In genomic region chr22:38110008-38110862, GRCh38 we compare ENCODE assay signal across 1 cellular context.
TF ChIP-seq lines count a peak whose summit lies in the region.

TSS of gene BAIAP2L2 (minus strand) at chr22:38110684. CDS start at chr22:38110525, 159 bp downstream.

TF ChIP-seq in HepG2, 621 proteins besides CTCF, POLR2A, EP300 and RAD21 (continued from another document and continues in another):
- no peak for TF ChIP-seq ZNF407 (CRISPR knock-in tag; IDR thresholded peaks at IDR 0.05; ENCODE audit: not compliant biosample characterization)
- no peak for TF ChIP-seq JUNB (CRISPR knock-in tag; IDR thresholded peaks at IDR 0.05; ENCODE audit: borderline replicate concordance)
- no peak for TF ChIP-seq ZNF549 (CRISPR knock-in tag; IDR thresholded peaks at IDR 0.05)
- TF ChIP-seq ZNF879 (CRISPR knock-in tag; IDR thresholded peaks at IDR 0.05) = no peak
- peak; percentile 81; the same call in 1 of the 2 replicates for TF ChIP-seq SIX1 (CRISPR knock-in tag; IDR thresholded peaks at IDR 0.05; ENCODE audit: borderline replicate concordance)
- TF ChIP-seq ARID4A (CRISPR knock-in tag; IDR thresholded peaks at IDR 0.05; ENCODE audit: borderline replicate concordance) = peak; percentile 73
- TF ChIP-seq ZBTB40 (IDR thresholded peaks at IDR 0.05) = no peak
- TF ChIP-seq ZBTB40 (CRISPR knock-in tag; IDR thresholded peaks at IDR 0.05) = no peak; the same call in 1 of the 2 replicates
- TF ChIP-seq PPARG (CRISPR knock-in tag; conservative IDR thresholded peaks at IDR 0.05) = no peak
- no peak for TF ChIP-seq AHR (CRISPR knock-in tag; IDR thresholded peaks at IDR 0.05)
- 0 out of 2 replicates have a peak, but pooled peaks have one; percentile 22 for TF ChIP-seq FOXO1 (CRISPR knock-in tag; IDR thresholded peaks at IDR 0.05)
- TF ChIP-seq FOXK1 (CRISPR knock-in tag; IDR thresholded peaks at IDR 0.05; ENCODE audit: borderline replicate concordance, low read depth) = no peak
- no peak for TF ChIP-seq ZFP82 (CRISPR knock-in tag; IDR thresholded peaks at IDR 0.05; ENCODE audit: borderline replicate concordance)
- TF ChIP-seq HIC2 (CRISPR knock-in tag; IDR thresholded peaks at IDR 0.05; ENCODE audit: low read depth) = no peak
- no peak for TF ChIP-seq E2F1 (CRISPR knock-in tag; IDR thresholded peaks at IDR 0.05)
- no peak for TF ChIP-seq ZNF280B (CRISPR knock-in tag; IDR thresholded peaks at IDR 0.05; ENCODE audit: borderline replicate concordance)
- TF ChIP-seq ASH2L (IDR thresholded peaks at IDR 0.05; ENCODE audit: insufficient read length, low read depth, low read length) = peak; percentile 27
- TF ChIP-seq ZMAT3 (CRISPR knock-in tag; conservative IDR thresholded peaks at IDR 0.05) = no peak; the same call in 1 of the 2 replicates
- no peak for TF ChIP-seq BRD4 (CRISPR knock-in tag; IDR thresholded peaks at IDR 0.05)
- TF ChIP-seq MTA1 (CRISPR knock-in tag; IDR thresholded peaks at IDR 0.05; ENCODE audit: borderline replicate concordance) = no peak
- TF ChIP-seq ARNT2 (CRISPR knock-in tag; IDR thresholded peaks at IDR 0.05; ENCODE audit: low read depth) = no peak
- no peak for TF ChIP-seq ATF2 (CRISPR knock-in tag; IDR thresholded peaks at IDR 0.05)
- TF ChIP-seq STAG1 (CRISPR knock-in tag; IDR thresholded peaks at IDR 0.05) = no peak; the same call in 1 of the 2 replicates
